ENCODE assay signal across 25 cellular contexts in the genomic region with DNA sequence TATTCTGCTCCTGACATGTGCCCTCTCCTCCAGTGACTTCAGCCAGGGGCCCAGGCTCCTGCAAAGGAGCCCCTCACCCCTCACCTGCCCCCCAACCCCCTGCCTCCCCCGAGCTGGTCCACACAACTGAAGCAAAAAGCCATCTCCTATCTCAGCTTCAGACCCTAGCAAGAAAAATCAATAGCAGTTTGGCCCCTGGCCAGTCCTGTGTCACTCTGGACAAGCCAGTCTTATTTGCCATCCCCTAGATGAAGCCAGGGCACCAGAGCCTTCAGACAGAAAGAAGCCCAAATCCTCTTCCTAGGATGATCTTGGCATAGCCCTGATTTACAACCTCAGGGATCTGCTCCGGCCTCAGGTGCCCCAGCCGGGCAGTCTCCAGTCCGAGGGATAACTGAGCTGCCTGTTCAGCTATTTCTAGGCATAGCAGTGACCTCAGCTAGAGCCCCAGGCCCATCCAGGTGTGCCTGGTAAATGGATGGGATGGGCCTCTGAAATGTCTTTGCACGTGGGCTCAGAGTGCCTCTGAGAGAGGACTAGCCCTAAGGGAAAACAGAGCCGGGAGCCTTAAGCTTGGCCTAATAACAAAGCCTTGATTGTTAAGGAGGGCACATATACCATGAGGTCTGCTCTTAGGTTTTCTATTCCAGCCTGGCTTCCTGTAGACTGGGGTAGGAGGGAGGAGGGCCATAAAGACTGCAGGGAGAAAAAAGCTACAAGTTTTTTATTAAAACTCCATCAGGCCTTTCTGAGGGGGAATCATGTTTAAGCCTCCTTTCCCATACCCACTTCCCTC.
DNase-seq lines count a peak whose midpoint lies in the region; ATAC-seq and TF ChIP-seq lines count a peak whose summit lies in the region.
"Had no signal": no experiment of that assay in that cellular context is flagged by ENCODE, and none has a peak within 500 bp of the region (broad histone marks: within the 10 kb centered on the region; RNA-seq: fewer than 3 reads in every experiment).

No MANE protein-coding gene starts in this region.

- H3K4me1 ChIP-seq in Loucy (ENCODE audit: insufficient read depth, low read length, poor library complexity, severe bottlenecking) (peaks cover 20% of the 10 kb centered on the region), neuronal stem cell (ENCODE audit: control insufficient read depth in 2 of 2, insufficient read depth in 1 of 2, low read depth in 1 of 2, low read length in 2 of 2) (peaks cover 0 to 2% of the 10 kb centered on the region in 2 donors)
- H3K4me1 ChIP-seq: ascending aorta, heart left ventricle had no signal

- no peak overlapping the region for H3K4ac ChIP-seq in neuronal stem cell (ENCODE audit: low read length)

- no peak overlapping the region for H4K8ac ChIP-seq in neuronal stem cell (ENCODE audit: low read depth, low read length)

- H2BK5ac ChIP-seq in neuronal stem cell (ENCODE audit: low read length) = no peak overlapping the region

- H3K4me3 ChIP-seq in Loucy (ENCODE audit: low read length, poor library complexity, severe bottlenecking) (no peak overlapping the region), neuronal stem cell (ENCODE audit: low read length in 2 of 2) (no peak overlapping the region)
- H3K4me3 ChIP-seq: ascending aorta, heart left ventricle had no signal

- TF ChIP-seq CTCF in Loucy (conservative IDR thresholded peaks at IDR 0.05; ENCODE audit: low read length) = no peak

- DNase-seq in NCI-H446 (lab: John Stamatoyannopoulos, UW) (peak; percentile 5 to 6), NCI-H446 treated with DMSO at 0.1 percent for 48 hours (lab: John Stamatoyannopoulos, UW) (no peak), SK-MEL-5 (ENCODE audit: low read depth, low spot score) (peak; percentile 62), neuronal stem cell (ENCODE audit: low spot score) (no peak), NCI-H2227 treated with DMSO at 0.1 percent for 48 hours (lab: John Stamatoyannopoulos, UW) (no peak), GM03348 (ENCODE audit: low spot score) (no peak)
- DNase-seq in activated T-cell treated with anti-CD3 and anti-CD28 coated beads, Interleukin-2, amount 50 U/mL, for 72 hours = no peak
- DNase-seq: activated CD4-positive, alpha-beta T cell treated with anti-CD3 and anti-CD28 coated beads for 36 hours; activated CD8-positive, alpha-beta T cell treated with anti-CD3 and anti-CD28 coated beads, Interleukin-2, amount 10 ng/mL, durations not matched to agents 7 days and 5 days; activated effector memory CD4-positive, alpha-beta T cell treated with Interleukin-2 at 50 U/mL for 16 hours; activated naive CD8-positive, alpha-beta T cell treated with anti-CD3 and anti-CD28 coated beads, Interleukin-2, amount 10 ng/mL, durations not matched to agents 7 days and 5 days; caudate nucleus; foreskin fibroblast; heart left ventricle; IMR-90; mammary epithelial cell; NCI-H774; posterior cingulate gyrus; stimulated activated naive CD4-positive, alpha-beta T cell had no signal

- no peak overlapping the region for H3K23ac ChIP-seq in neuronal stem cell (ENCODE audit: low read depth, low read length, poor library complexity)

- no peak overlapping the region for H3K4me3 Mint-ChIP-seq in activated T-cell treated with anti-CD3 and anti-CD28 coated beads, Interleukin-2, amount 50 U/mL, for 72 hours
- H3K4me3 Mint-ChIP-seq: activated CD4-positive, alpha-beta T cell treated with anti-CD3 and anti-CD28 coated beads for 36 hours; activated CD8-positive, alpha-beta T cell treated with anti-CD3 and anti-CD28 coated beads, Interleukin-2, amount 10 ng/mL, durations not matched to agents 7 days and 5 days; activated naive CD8-positive, alpha-beta T cell treated with anti-CD3 and anti-CD28 coated beads, Interleukin-2, amount 10 ng/mL, durations not matched to agents 7 days and 5 days; B cell; neural crest cell had no signal

- in situ Hi-C loops in SK-MEL-5 (cut with HindIII; ENCODE audit: low pct_unique_long_range_greater_than_20kb, low sequenced_read_pairs) = no loop called here

- no peak overlapping the region for H3K27ac ChIP-seq in neuronal stem cell (replicated peaks; ENCODE audit: low read length)
- H3K27ac ChIP-seq: ascending aorta, heart left ventricle had no signal

- H2AK5ac ChIP-seq in neuronal stem cell (ENCODE audit: low read depth, low read length) = peak overlapping the region; percentile 34

- H2BK120ac ChIP-seq in neuronal stem cell (ENCODE audit: low read depth, low read length) = no peak overlapping the region

- no peaks in the 10 kb centered on the region for H3K79me1 ChIP-seq in neuronal stem cell (ENCODE audit: low read depth, low read length)

- no peak for ATAC-seq in activated T-cell treated with anti-CD3 and anti-CD28 coated beads, Interleukin-2, amount 50 U/mL, for 72 hours (replicated peaks in 1 of 2)
- ATAC-seq: activated CD4-positive, alpha-beta T cell treated with anti-CD3 and anti-CD28 coated beads for 36 hours; activated CD8-positive, alpha-beta T cell treated with anti-CD3 and anti-CD28 coated beads, Interleukin-2, amount 10 ng/mL, durations not matched to agents 7 days and 5 days; esophagus mucosa; heart left ventricle; sciatic nerve had no signal

- H3K36me3 Mint-ChIP-seq in activated T-cell treated with anti-CD3 and anti-CD28 coated beads, Interleukin-2, amount 50 U/mL, for 72 hours (ENCODE audit: insufficient read depth in 2 of 2) = no peaks in the 10 kb centered on the region
- H3K36me3 Mint-ChIP-seq: activated naive CD8-positive, alpha-beta T cell treated with anti-CD3 and anti-CD28 coated beads, Interleukin-2, amount 10 ng/mL, durations not matched to agents 7 days and 5 days had no signal

- no peak overlapping the region for H2BK15ac ChIP-seq in neuronal stem cell (ENCODE audit: low read length)

- H3K27me3 Mint-ChIP-seq in activated T-cell treated with anti-CD3 and anti-CD28 coated beads, Interleukin-2, amount 50 U/mL, for 72 hours (ENCODE audit: low read depth) = peaks cover 7% of the 10 kb centered on the region
- H3K27me3 Mint-ChIP-seq: activated naive CD8-positive, alpha-beta T cell treated with anti-CD3 and anti-CD28 coated beads, Interleukin-2, amount 10 ng/mL, durations not matched to agents 7 days and 5 days had no signal

- no peak overlapping the region for H4K91ac ChIP-seq in neuronal stem cell (ENCODE audit: low read depth, low read length, poor library complexity)

- H2BK12ac ChIP-seq in neuronal stem cell (ENCODE audit: low read length) = no peak overlapping the region

- H2AFZ ChIP-seq in Loucy (ENCODE audit: low read length) (peak overlapping the region; percentile 20; the same call in 1 of the 2 replicates), neuronal stem cell (ENCODE audit: low read length) (no peak overlapping the region)

- H3K14ac ChIP-seq in neuronal stem cell (ENCODE audit: low read length) = no peak overlapping the region

- H3K27me3 ChIP-seq in Loucy (ENCODE audit: insufficient read depth, low read length, poor library complexity, severe bottlenecking) (no peaks in the 10 kb centered on the region), neuronal stem cell (ENCODE audit: control insufficient read depth in 3 of 3, insufficient read depth in 3 of 3, low read depth in 1 of 3, low read length in 3 of 3) (peaks cover 0 to 69% (median 0%) of the 10 kb centered on the region in 3 experiments)
- H3K27me3 ChIP-seq: ascending aorta, heart left ventricle had no signal

- no peaks in the 10 kb centered on the region for H4K20me1 ChIP-seq in Loucy (ENCODE audit: insufficient read depth, low read length, poor library complexity, severe bottlenecking)

- peak overlapping the region; percentile 54 for H3K18ac ChIP-seq in neuronal stem cell (ENCODE audit: low read length)

- H3K79me2 ChIP-seq in Loucy (ENCODE audit: insufficient read depth, low read length) = no peaks in the 10 kb centered on the region

- H3K9ac ChIP-seq in Loucy (ENCODE audit: low read depth, low read length, poor library complexity, severe bottlenecking) (no peak overlapping the region), neuronal stem cell (ENCODE audit: low read depth, low read length, poor library complexity) (no peak overlapping the region)

- H3K27ac Mint-ChIP-seq in activated T-cell treated with anti-CD3 and anti-CD28 coated beads, Interleukin-2, amount 50 U/mL, for 72 hours = no peak overlapping the region
- H3K27ac Mint-ChIP-seq: activated CD4-positive, alpha-beta T cell treated with anti-CD3 and anti-CD28 coated beads for 36 hours; activated CD8-positive, alpha-beta T cell treated with anti-CD3 and anti-CD28 coated beads, Interleukin-2, amount 10 ng/mL, durations not matched to agents 7 days and 5 days; activated naive CD8-positive, alpha-beta T cell treated with anti-CD3 and anti-CD28 coated beads, Interleukin-2, amount 10 ng/mL, durations not matched to agents 7 days and 5 days; B cell had no signal

- H3K9me3 Mint-ChIP-seq in activated T-cell treated with anti-CD3 and anti-CD28 coated beads, Interleukin-2, amount 50 U/mL, for 72 hours = no peaks in the 10 kb centered on the region

- H3K4me1 Mint-ChIP-seq in activated T-cell treated with anti-CD3 and anti-CD28 coated beads, Interleukin-2, amount 50 U/mL, for 72 hours (ENCODE audit: low read depth) = no peaks in the 10 kb centered on the region
- H3K4me1 Mint-ChIP-seq: activated CD4-positive, alpha-beta T cell treated with anti-CD3 and anti-CD28 coated beads for 36 hours; activated naive CD8-positive, alpha-beta T cell treated with anti-CD3 and anti-CD28 coated beads, Interleukin-2, amount 10 ng/mL, durations not matched to agents 7 days and 5 days; B cell had no signal

- no CpG with 5 or more reads among the region's 6 CpGs for WGBS in neuronal stem cell (ENCODE audit: extremely low coverage in 2 of 2, insufficient read length in 2 of 2, insufficient replicate concordance in 1 of 2), 2 donors

- no peak overlapping the region for H3K4me2 ChIP-seq in Loucy (ENCODE audit: low read depth, low read length, poor library complexity, severe bottlenecking)
- no peak overlapping the region for H3K4me2 ChIP-seq in neuronal stem cell (ENCODE audit: insufficient read depth, low read length, poor library complexity, severe bottlenecking)

- H3F3A ChIP-seq in Loucy (ENCODE audit: low read depth) = no peaks in the 10 kb centered on the region

- H3K9me2 ChIP-seq in Loucy (replicated peaks; ENCODE audit: low read depth, low read length) = no peaks in the 10 kb centered on the region

- H3K9me3 ChIP-seq in Loucy (ENCODE audit: insufficient read depth, low read depth, low read length) (no peaks in the 10 kb centered on the region), neuronal stem cell (replicated peaks in 1 of 2; ENCODE audit: control insufficient read depth in 2 of 2, insufficient read depth in 1 of 2, low read depth in 1 of 2, low read length in 2 of 2) (peaks cover 0 to 2% of the 10 kb centered on the region in 2 donors)
- H3K9me3 ChIP-seq: ascending aorta, heart left ventricle had no signal

- H3K36me3 ChIP-seq in Loucy (ENCODE audit: insufficient read depth, low read length) = no peaks in the 10 kb centered on the region
- no peaks in the 10 kb centered on the region for H3K36me3 ChIP-seq in neuronal stem cell (replicated peaks in 1 of 2; ENCODE audit: control insufficient read depth in 2 of 2, insufficient read depth in 2 of 2, low read length in 2 of 2)
- H3K36me3 ChIP-seq: ascending aorta, heart left ventricle had no signal

Comparison
In these comparisons a context has a peak if more than half of its experiments do, and no peak if none do; other contexts are left out.
1. DNase-seq: peak in NCI-H446 (2 of 2) and SK-MEL-5 (single experiment); none in NCI-H446 treated with DMSO at 0.1 percent for 48 hours (single experiment), neuronal stem cell (single experiment), NCI-H2227 treated with DMSO at 0.1 percent for 48 hours (single experiment), activated T-cell treated with anti-CD3 and anti-CD28 coated beads, Interleukin-2, amount 50 U/mL, for 72 hours (0 of 2) and GM03348 (single experiment).